22 cellular contexts compared by ENCODE assay signal in the genomic region with DNA sequence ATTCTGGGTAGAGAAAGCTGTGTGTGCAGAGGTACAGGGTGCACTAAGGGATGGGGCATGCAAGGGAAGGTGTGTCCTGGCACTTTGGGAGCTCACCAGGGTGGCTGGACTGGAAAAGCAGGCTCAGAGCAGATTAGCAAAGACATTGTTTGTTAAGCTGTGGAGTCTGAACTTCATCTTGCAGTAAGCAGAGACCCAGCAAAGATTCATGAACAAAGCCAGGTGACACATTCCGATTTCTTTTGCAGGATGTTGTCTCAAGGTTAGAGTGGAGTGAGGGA. TPM values are rescaled to one million over a fixed set of nuclear protein-coding genes. Genes with fewer than 3 reads are reported as not detected.
DNase-seq lines count a peak whose midpoint lies in the region; ATAC-seq, FAIRE-seq and TF ChIP-seq lines count a peak whose summit lies in the region.
"Had no signal": no experiment of that assay in that cellular context is flagged by ENCODE, and none has a peak within 500 bp of the region (broad histone marks: within the 10 kb centered on the region; RNA-seq: fewer than 3 reads in every experiment).

No MANE protein-coding gene starts in this region.

- H3F3A ChIP-seq in PC-9 (ENCODE audit: insufficient read depth, low read depth): no peaks in the 10 kb centered on the region

- no peak for TF ChIP-seq POLR2A in GM12891 (IDR thresholded peaks at IDR 0.05; ENCODE audit: low read depth, low read length)

- H3K27ac ChIP-seq in PC-9: no peak overlapping the region
- H3K27ac ChIP-seq: SJSA1 had no signal

- no peak for DNase-seq in GM06990 (ENCODE audit: extremely low read depth, insufficient read length)
- no peak for DNase-seq in GM12891 (ENCODE audit: insufficient read length, low spot score)
- peak; percentile 12 to 53 for DNase-seq in PC-9
- peak; percentile 60 for DNase-seq in posterior vena cava (ENCODE audit: low spot score)
- DNase-seq in ureter (ENCODE audit: low spot score): no peak
- DNase-seq: CD4-positive, CD25-positive, alpha-beta regulatory T cell; COR-L47; DMS79; H9; HFFc6; Karpas-422; NCI-H1417; NCI-H1694 treated with DMSO at 0.1 percent for 48 hours; NCI-H2081 treated with DMSO at 0.1 percent for 48 hours; NCI-H2171 treated with DMSO at 0.1 percent for 48 hours; NCI-H446; NCI-H526 treated with DMSO at 0.1 percent for 48 hours; T-helper 1 cell had no signal

- TF ChIP-seq CTCF in GM06990 (IDR thresholded peaks at IDR 0.05; ENCODE audit: insufficient read depth, low read length, poor library complexity, severe bottlenecking) (no peak), PC-9 (conservative IDR thresholded peaks at IDR 0.05) (no peak)

- ATAC-seq in HG03521 (IDR thresholded peaks at IDR 0.05; ENCODE audit: unreplicated experiment) (no peak), HG03095 (IDR thresholded peaks at IDR 0.05; ENCODE audit: unreplicated experiment) (no peak)

- CTCF ChIA-PET in PC-9 (lab: Charles Lee): no interaction called here

- H3K36me3 ChIP-seq in GM06990 (ENCODE audit: control insufficient read depth, insufficient read depth, low read length) (no peaks in the 10 kb centered on the region; the same call in 1 of the 2 replicates), PC-9 (ENCODE audit: low read depth) (no peaks in the 10 kb centered on the region)
- H3K36me3 ChIP-seq: SJSA1 had no signal

- intact Hi-C loops in PC-9 (cut with micrococcal nuclease; ENCODE audit: unreplicated experiment): no loop called here
- intact Hi-C loops in posterior vena cava (cut with DNase I): no loop called here

- H3K9me3 ChIP-seq in PC-9 (ENCODE audit: insufficient read depth, low read depth): no peaks in the 10 kb centered on the region
- H3K9me3 ChIP-seq: Peyer's patch, SJSA1 had no signal

- H3K79me2 ChIP-seq in PC-9 (ENCODE audit: low read depth): no peaks in the 10 kb centered on the region

- H3K4me2 ChIP-seq in PC-9: no peak overlapping the region

- H3K27me3 ChIP-seq in GM06990 (replicated peaks; ENCODE audit: control insufficient read depth, insufficient read depth, low read length) (no peaks in the 10 kb centered on the region), PC-9 (ENCODE audit: insufficient read depth, low read depth) (peaks cover 79% of the 10 kb centered on the region)
- H3K27me3 ChIP-seq: Peyer's patch, SJSA1 had no signal

- no peak overlapping the region for H2AFZ ChIP-seq in PC-9

- no peaks in the 10 kb centered on the region; the same call in 1 of the 2 replicates for H4K20me1 ChIP-seq in PC-9 (ENCODE audit: insufficient read depth)

- H3K4me1 ChIP-seq in PC-9 (replicated peaks; ENCODE audit: insufficient read depth): no peaks in the 10 kb centered on the region
- H3K4me1 ChIP-seq: SJSA1 had no signal

- no peaks in the 10 kb centered on the region for H3K9me2 ChIP-seq in PC-9 (ENCODE audit: insufficient read depth)

- BruUV-seq in PC-9 (replicated peaks; lab: Mats Ljungman, UMichigan): no TSS peak

- POLR2A ChIA-PET in PC-9 (lab: Charles Lee; ENCODE audit: unreplicated experiment): no interaction called here

- no peak for FAIRE-seq in GM12891 (lab: Jason Lieb, UNC)

- peak overlapping the region; percentile 54 for H3K4me3 ChIP-seq in GM06990 (replicated peaks; ENCODE audit: low read depth, low read length)
- no peak overlapping the region for H3K4me3 ChIP-seq in PC-9
- H3K4me3 ChIP-seq: Peyer's patch, SJSA1 had no signal

TF ChIP-seq in GM12891, 5 proteins besides CTCF, POLR2A, EP300 and RAD21:
- TF ChIP-seq PAX5 (IDR thresholded peaks at IDR 0.05; ENCODE audit: insufficient read depth, low read length, severe bottlenecking) (no peak), POLR2AphosphoS5 (IDR thresholded peaks at IDR 0.05; ENCODE audit: low read depth, low read length) (0 out of 2 replicates have a peak, but pooled peaks have one; percentile 11), SPI1 (IDR thresholded peaks at IDR 0.05; ENCODE audit: low read depth, low read length) (no peak), POU2F2 (IDR thresholded peaks at IDR 0.05; ENCODE audit: low read depth, low read length) (no peak), TAF1 (IDR thresholded peaks at IDR 0.05; ENCODE audit: low read depth, low read length) (no peak)

RNA-seq across cellular contexts. Expression of a gene that starts 28.8 kb away (rescaled TPM):
- 90.4 TPM for polyA plus RNA-seq in GM12891 (2012; ENCODE audit: low read depth, missing spikeins)
- total RNA-seq in PC-9 (2021) (23.7 and 25.5 TPM in 2 replicates), posterior vena cava (10 to 100 TPM; 45.7 to 51.8 TPM), ureter (48.9 TPM)

Comparison
In these comparisons a context has a peak if more than half of its experiments do, and no peak if none do; other contexts are left out.
1. DNase-seq: peak in PC-9 (2 of 2) and posterior vena cava (single experiment); none in GM06990 (single experiment), GM12891 (single experiment) and ureter (single experiment).